9 cellular contexts compared by ENCODE assay signal in the genomic region with DNA sequence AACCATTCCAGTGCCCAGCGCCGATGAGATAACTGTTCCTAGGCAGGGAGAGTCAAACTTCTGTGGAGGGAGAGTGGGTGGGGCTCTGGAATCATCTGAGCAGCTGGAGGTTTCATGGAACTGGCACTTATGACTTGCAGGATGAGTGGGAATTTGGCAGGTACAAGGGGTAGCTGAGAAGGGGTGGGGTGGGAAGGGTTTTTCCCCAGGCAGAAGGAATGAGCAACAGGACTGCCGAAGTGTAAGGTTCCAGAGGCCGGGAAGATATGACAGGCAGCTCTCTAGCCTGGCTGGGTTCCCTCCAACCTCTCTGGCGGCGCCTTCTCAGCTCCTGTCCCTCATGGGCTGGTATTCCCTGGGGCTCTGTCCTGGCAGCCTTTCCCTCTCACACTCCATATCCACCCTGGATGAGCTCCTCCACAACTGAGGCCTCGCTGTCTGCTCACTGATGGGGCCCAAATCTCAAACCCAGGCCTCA. TPM values are rescaled to one million over a fixed set of nuclear protein-coding genes. Genes with fewer than 3 reads are reported as not detected.
A peak's percentile ranks its signal among the peaks of the same experiment; 100 is the strongest.
DNase-seq lines count a peak whose midpoint lies in the region; ATAC-seq and TF ChIP-seq lines count a peak whose summit lies in the region.
"Had no signal": no experiment of that assay in that cellular context is flagged by ENCODE, and none has a peak within 500 bp of the region (broad histone marks: within the 10 kb centered on the region; RNA-seq: fewer than 3 reads in every experiment).

No MANE protein-coding gene starts in this region.

- intact Hi-C loops in MCF 10A (cut with micrococcal nuclease) = loop anchor here (2.0 to 10.0 kb wide), 3 partner anchors 45 to 153 kb away; a partner anchor contains a TSS

- H3K4me1 Mint-ChIP-seq in MCF 10A (ENCODE audit: insufficient read depth, unreplicated experiment) = peaks cover 55% of the 10 kb centered on the region

- no peak overlapping the region for H3K4ac ChIP-seq in mesendoderm (ENCODE audit: low read depth, low read length)

- H2BK15ac ChIP-seq in mesendoderm (replicated peaks; ENCODE audit: low read depth) = no peak overlapping the region

- ATAC-seq in HG03571 (IDR thresholded peaks at IDR 0.05; ENCODE audit: unreplicated experiment) = no peak
- ATAC-seq: activated naive CD4-positive, alpha-beta T cell treated with anti-CD3 and anti-CD28 coated beads, Interleukin-2, amount 50 U/mL, for 72 hours had no signal

- H3K4me1 ChIP-seq in mesendoderm (ENCODE audit: control insufficient read depth, low read depth, low read length) = peaks cover 14% of the 10 kb centered on the region

- H3K27ac Mint-ChIP-seq in MCF 10A (ENCODE audit: low read depth, unreplicated experiment) = peak overlapping the region; percentile 49
- H3K27ac Mint-ChIP-seq: activated naive CD4-positive, alpha-beta T cell treated with anti-CD3 and anti-CD28 coated beads, Interleukin-2, amount 50 U/mL, for 72 hours had no signal

- no peaks in the 10 kb centered on the region for H3K36me3 ChIP-seq in mesendoderm (ENCODE audit: control insufficient read depth, insufficient read depth, low read length)

- no peak overlapping the region for H3K4me2 ChIP-seq in mesendoderm (ENCODE audit: low read length)

- no peak for TF ChIP-seq CTCF in MCF 10A (IDR thresholded peaks at IDR 0.05; ENCODE audit: unreplicated experiment)

- CTCF ChIA-PET in MCF 10A (lab: Yijun Ruan, JAX) = interaction anchor here (0.6 to 1.9 kb wide), 5 partner anchors 24 to 256 kb away, joined by 3 to 7 read pairs (median 3); no protein-coding TSS in a partner anchor

- H2BK120ac ChIP-seq in mesendoderm (ENCODE audit: low read depth, low read length) = no peak overlapping the region

- peak overlapping the region; percentile 5 for H3K9ac ChIP-seq in mesendoderm (ENCODE audit: low read length)

- H3K27me3 ChIP-seq in mesendoderm (ENCODE audit: insufficient read depth, low read length, poor library complexity) = no peaks in the 10 kb centered on the region

- H3K4me3 Mint-ChIP-seq in MCF 10A (ENCODE audit: unreplicated experiment) = peak overlapping the region; percentile 78

- H3K36me3 Mint-ChIP-seq in MCF 10A (ENCODE audit: insufficient read depth, unreplicated experiment) = no peaks in the 10 kb centered on the region

- H3K23ac ChIP-seq in mesendoderm (ENCODE audit: low read length) = no peak overlapping the region

- no peaks in the 10 kb centered on the region for H3K27me3 Mint-ChIP-seq in MCF 10A (ENCODE audit: insufficient read depth, unreplicated experiment)

- no peak overlapping the region for H3K18ac ChIP-seq in mesendoderm (ENCODE audit: low read length)

- in situ Hi-C loops in ACHN (cut with HindIII; ENCODE audit: low pct_ligation_motif_present, low pct_unique_long_range_greater_than_20kb, low sequenced_read_pairs) = no loop called here

- BruUV-seq in MCF 10A (replicated peaks; lab: Mats Ljungman, UMichigan) = no TSS peak

- POLR2A ChIA-PET in MCF 10A (lab: Yijun Ruan, JAX) = interaction anchor here (0.5 to 2.6 kb wide), 17 partner anchors 9 to 476 kb away, joined by 3 to 15 read pairs (median 4); a partner anchor contains a TSS

- no peak overlapping the region for H4K8ac ChIP-seq in mesendoderm (ENCODE audit: low read depth, low read length)

- H3K9me3 Mint-ChIP-seq in MCF 10A (ENCODE audit: unreplicated experiment) = no peaks in the 10 kb centered on the region
- H3K9me3 Mint-ChIP-seq: activated naive CD4-positive, alpha-beta T cell treated with anti-CD3 and anti-CD28 coated beads, Interleukin-2, amount 50 U/mL, for 72 hours had no signal

- peak; percentile 68 for DNase-seq in ACHN
- peak; percentile 54 for DNase-seq in HT-29 (ENCODE audit: low spot score)
- DNase-seq in MCF 10A (ENCODE audit: unreplicated experiment) = peak; percentile 93
- no peak for DNase-seq in mesendoderm
- DNase-seq in DMS153 (lab: John Stamatoyannopoulos, UW) = no peak
- DNase-seq in activated CD4-positive, alpha-beta T cell treated with anti-CD3 and anti-CD28 coated beads, Interleukin-2, amount 50 U/mL, for 1 hour = no peak
- DNase-seq in foreskin melanocyte = no peak

- H2AK5ac ChIP-seq in mesendoderm (ENCODE audit: low read length) = no peak overlapping the region

- no CpG with 5 or more reads among the region's 7 CpGs for WGBS in mesendoderm (ENCODE audit: extremely low coverage, insufficient coverage, low lambda C conversion rate)

- H2BK5ac ChIP-seq in mesendoderm (ENCODE audit: low read length) = no peak overlapping the region

- no peak overlapping the region for H3K4me3 ChIP-seq in mesendoderm (ENCODE audit: low read length)

- H3K27ac ChIP-seq in mesendoderm (ENCODE audit: low read depth, low read length) = no peak overlapping the region

- peak overlapping the region; percentile 83 for H3K56ac ChIP-seq in mesendoderm (ENCODE audit: low read length)

- no peak overlapping the region for H4K5ac ChIP-seq in mesendoderm (ENCODE audit: low read length)

- peaks cover 6% of the 10 kb centered on the region for H3K79me2 ChIP-seq in mesendoderm (ENCODE audit: control insufficient read depth, insufficient read depth, low read length)

- peaks cover 3% of the 10 kb centered on the region for H3K79me1 ChIP-seq in mesendoderm (ENCODE audit: low read length)

RNA-seq across cellular contexts. Expression of a gene that starts 2.5 kb away (rescaled TPM):
- 11.7 and 13.3 TPM in 2 replicates for total RNA-seq in HT-29 (2014; rRNA removed; shearing (Covaris generic))
- total RNA-seq in MCF 10A (2022) = 15.0 and 17.5 TPM in 2 replicates
- polyA plus RNA-seq in mesendoderm (2013, experiment 1 of 2) = 7.5 TPM
- 6.9 TPM for polyA plus RNA-seq in mesendoderm (2013, experiment 2 of 2)

RNA-seq across cellular contexts. Expression of a gene that starts 55.5 kb away (rescaled TPM):
- total RNA-seq in HT-29 (2014; rRNA removed; shearing (Covaris generic)) = 47.5 and 58.6 TPM in 2 replicates
- 74.4 and 92.3 TPM in 2 replicates for total RNA-seq in MCF 10A (2022)
- polyA plus RNA-seq in mesendoderm (2013, experiment 1 of 2) = 137 TPM
- 137 TPM for polyA plus RNA-seq in mesendoderm (2013, experiment 2 of 2)

Comparison
In these comparisons a context has a peak if more than half of its experiments do, and no peak if none do; other contexts are left out.
1. DNase-seq: peak in ACHN (single experiment), HT-29 (single experiment) and MCF 10A (single experiment); none in mesendoderm (single experiment), DMS153 (single experiment), activated CD4-positive, alpha-beta T cell treated with anti-CD3 and anti-CD28 coated beads, Interleukin-2, amount 50 U/mL, for 1 hour (single experiment) and foreskin melanocyte (single experiment).